Comparison of ENCODE assay signal across 1 cellular context in the genomic region with DNA sequence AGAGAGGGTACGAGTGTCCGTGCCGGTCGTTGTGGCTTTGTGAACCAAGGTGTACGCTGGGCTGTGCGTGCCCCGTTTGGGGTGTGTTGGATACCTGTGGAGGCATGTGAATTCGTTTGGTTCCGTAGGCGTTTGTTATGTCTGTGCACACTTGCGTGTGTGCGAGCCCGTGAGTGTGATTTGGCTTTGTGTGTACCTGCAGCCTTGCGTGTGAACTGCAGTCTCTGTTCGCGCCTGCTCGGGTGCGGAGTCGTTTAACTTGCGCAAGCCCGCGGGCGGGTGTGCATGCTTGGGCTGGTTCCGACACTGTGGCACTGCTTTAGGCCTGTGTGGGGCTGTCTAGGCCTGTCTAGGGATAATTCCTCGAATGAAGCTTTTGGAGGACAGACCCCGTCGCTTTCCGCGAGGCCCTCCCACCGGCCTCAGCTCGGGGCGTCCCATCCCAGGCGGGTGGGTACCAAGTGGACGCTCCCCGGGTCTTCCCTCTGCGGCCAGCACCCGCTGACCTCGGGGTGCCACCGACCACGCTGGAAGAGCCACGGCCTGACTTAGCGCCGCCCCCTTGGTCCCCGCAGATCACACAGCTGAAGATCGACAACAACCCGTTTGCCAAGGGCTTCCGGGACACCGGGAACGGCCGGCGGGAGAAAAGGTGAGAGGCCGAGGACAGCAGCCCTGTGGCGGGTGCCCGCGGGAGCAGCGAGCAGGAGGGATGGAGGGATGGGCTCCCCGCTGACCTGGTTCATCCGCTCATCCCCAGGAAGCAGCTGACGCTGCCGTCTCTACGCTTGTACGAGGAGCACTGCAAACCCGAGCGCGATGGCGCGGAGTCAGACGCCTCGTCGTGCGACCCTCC.
TF ChIP-seq lines count a peak whose summit lies in the region.

No MANE protein-coding gene starts in this region.

TF ChIP-seq in HepG2, 621 proteins besides CTCF, POLR2A, EP300 and RAD21:
- TF ChIP-seq AGO2 (optimal IDR thresholded peaks at IDR 0.05; ENCODE audit: low read depth, low read length) (peak; percentile 69), ASH2L (IDR thresholded peaks at IDR 0.05; ENCODE audit: insufficient read length, low read depth, low read length) (no peak), MXI1 (IDR thresholded peaks at IDR 0.05; ENCODE audit: borderline replicate concordance, low read depth, low read length) (no peak), BORCS8-MEF2B (CRISPR knock-in tag; IDR thresholded peaks at IDR 0.05) (no peak), SIN3B (IDR thresholded peaks at IDR 0.05; ENCODE audit: low read length) (no peak), NAIF1 (CRISPR knock-in tag; IDR thresholded peaks at IDR 0.05; ENCODE audit: borderline replicate concordance) (no peak), AGO1 (IDR thresholded peaks at IDR 0.05; ENCODE audit: low read depth, low read length, poor library complexity, severe bottlenecking) (peak; percentile 30), GATA4 (IDR thresholded peaks at IDR 0.05; ENCODE audit: borderline replicate concordance, low read depth) (no peak), TEAD3 (CRISPR knock-in tag; optimal IDR thresholded peaks at IDR 0.05; ENCODE audit: borderline replicate concordance) (no peak), ZFP82 (CRISPR knock-in tag; IDR thresholded peaks at IDR 0.05; ENCODE audit: borderline replicate concordance) (no peak), GABPB1 (CRISPR knock-in tag; IDR thresholded peaks at IDR 0.05) (no peak), HMG20B (CRISPR knock-in tag; conservative IDR thresholded peaks at IDR 0.05) (no peak), RBFOX2 (IDR thresholded peaks at IDR 0.05; ENCODE audit: low read depth, low read length) (peak; percentile 55), DMAP1 (CRISPR knock-in tag; IDR thresholded peaks at IDR 0.05) (no peak)
- TF ChIP-seq, protein P1, sequence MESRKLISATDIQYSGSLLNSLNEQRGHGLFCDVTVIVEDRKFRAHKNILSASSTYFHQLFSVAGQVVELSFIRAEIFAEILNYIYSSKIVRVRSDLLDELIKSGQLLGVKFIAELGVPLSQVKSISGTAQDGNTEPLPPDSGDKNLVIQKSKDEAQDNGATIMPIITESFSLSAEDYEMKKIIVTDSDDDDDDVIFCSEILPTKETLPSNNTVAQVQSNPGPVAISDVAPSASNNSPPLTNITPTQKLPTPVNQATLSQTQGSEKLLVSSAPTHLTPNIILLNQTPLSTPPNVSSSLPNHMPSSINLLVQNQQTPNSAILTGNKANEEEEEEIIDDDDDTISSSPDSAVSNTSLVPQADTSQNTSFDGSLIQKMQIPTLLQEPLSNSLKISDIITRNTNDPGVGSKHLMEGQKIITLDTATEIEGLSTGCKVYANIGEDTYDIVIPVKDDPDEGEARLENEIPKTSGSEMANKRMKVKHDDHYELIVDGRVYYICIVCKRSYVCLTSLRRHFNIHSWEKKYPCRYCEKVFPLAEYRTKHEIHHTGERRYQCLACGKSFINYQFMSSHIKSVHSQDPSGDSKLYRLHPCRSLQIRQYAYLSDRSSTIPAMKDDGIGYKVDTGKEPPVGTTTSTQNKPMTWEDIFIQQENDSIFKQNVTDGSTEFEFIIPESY (CRISPR knock-in tag; IDR thresholded peaks at IDR 0.05), result peak; percentile 81; the same call in 1 of the 2 replicates
- TF ChIP-seq, protein P2, sequence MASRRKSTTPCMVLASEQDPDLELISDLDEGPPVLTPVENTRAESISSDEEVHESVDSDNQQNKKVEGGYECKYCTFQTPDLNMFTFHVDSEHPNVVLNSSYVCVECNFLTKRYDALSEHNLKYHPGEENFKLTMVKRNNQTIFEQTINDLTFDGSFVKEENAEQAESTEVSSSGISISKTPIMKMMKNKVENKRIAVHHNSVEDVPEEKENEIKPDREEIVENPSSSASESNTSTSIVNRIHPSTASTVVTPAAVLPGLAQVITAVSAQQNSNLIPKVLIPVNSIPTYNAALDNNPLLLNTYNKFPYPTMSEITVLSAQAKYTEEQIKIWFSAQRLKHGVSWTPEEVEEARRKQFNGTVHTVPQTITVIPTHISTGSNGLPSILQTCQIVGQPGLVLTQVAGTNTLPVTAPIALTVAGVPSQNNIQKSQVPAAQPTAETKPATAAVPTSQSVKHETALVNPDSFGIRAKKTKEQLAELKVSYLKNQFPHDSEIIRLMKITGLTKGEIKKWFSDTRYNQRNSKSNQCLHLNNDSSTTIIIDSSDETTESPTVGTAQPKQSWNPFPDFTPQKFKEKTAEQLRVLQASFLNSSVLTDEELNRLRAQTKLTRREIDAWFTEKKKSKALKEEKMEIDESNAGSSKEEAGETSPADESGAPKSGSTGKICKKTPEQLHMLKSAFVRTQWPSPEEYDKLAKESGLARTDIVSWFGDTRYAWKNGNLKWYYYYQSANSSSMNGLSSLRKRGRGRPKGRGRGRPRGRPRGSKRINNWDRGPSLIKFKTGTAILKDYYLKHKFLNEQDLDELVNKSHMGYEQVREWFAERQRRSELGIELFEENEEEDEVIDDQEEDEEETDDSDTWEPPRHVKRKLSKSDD (CRISPR knock-in tag; IDR thresholded peaks at IDR 0.05; ENCODE audit: low read depth), result no peak
- TF ChIP-seq, protein P3, sequence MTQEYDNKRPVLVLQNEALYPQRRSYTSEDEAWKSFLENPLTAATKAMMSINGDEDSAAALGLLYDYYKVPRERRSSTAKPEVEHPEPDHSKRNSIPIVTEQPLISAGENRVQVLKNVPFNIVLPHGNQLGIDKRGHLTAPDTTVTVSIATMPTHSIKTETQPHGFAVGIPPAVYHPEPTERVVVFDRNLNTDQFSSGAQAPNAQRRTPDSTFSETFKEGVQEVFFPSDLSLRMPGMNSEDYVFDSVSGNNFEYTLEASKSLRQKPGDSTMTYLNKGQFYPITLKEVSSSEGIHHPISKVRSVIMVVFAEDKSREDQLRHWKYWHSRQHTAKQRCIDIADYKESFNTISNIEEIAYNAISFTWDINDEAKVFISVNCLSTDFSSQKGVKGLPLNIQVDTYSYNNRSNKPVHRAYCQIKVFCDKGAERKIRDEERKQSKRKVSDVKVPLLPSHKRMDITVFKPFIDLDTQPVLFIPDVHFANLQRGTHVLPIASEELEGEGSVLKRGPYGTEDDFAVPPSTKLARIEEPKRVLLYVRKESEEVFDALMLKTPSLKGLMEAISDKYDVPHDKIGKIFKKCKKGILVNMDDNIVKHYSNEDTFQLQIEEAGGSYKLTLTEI (CRISPR knock-in tag; conservative IDR thresholded peaks at IDR 0.05), result no peak
TF ChIP-seq in HepG2: peak in this region for 4.
